Comparison of ENCODE assay signal across 19 cellular contexts in the genomic region with DNA sequence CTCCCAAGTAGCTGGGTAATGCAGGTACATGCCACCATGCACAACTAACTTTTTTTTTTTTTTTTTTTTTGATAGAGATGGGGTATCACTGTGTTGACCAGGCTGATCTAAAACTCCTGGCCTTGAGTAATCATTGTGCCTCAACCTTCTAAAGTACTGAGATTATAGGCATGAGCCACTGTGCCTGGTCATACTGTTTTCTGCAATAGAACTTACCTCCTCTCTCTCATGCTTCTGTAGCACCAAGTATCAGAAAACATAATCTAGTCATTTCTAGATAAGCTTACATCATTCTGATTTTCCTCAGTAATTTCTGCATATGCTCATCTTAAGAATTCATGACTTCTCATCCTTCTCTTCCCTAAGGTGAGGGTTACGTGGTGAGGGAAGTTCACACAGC.
DNase-seq lines count a peak whose midpoint lies in the region; ATAC-seq, FAIRE-seq and TF ChIP-seq lines count a peak whose summit lies in the region.
"Had no signal": no experiment of that assay in that cellular context is flagged by ENCODE, and none has a peak within 500 bp of the region (broad histone marks: within the 10 kb centered on the region; RNA-seq: fewer than 3 reads in every experiment).

No MANE protein-coding gene starts in this region.

- H3K9ac ChIP-seq in GM12878 (ENCODE audit: control insufficient read depth, insufficient read depth, low read length) = no peak overlapping the region
- H3K9ac ChIP-seq: GM23248 had no signal

- no peaks in the 10 kb centered on the region for H3K9me3 ChIP-seq in GM12878 (replicated peaks; ENCODE audit: control insufficient read depth, insufficient read depth, low read length)
- H3K9me3 ChIP-seq: A549, Caco-2, HAP-1 had no signal

- H4K20me1 ChIP-seq in GM12878 (ENCODE audit: control insufficient read depth, insufficient read depth) = no peaks in the 10 kb centered on the region

- DNase-seq in activated CD4-positive, alpha-beta T cell treated with anti-CD3 and anti-CD28 coated beads for 36 hours = no peak
- no peak for DNase-seq in activated CD4-positive, alpha-beta T cell treated with anti-CD3 and anti-CD28 coated beads for 4 hours
- no peak for DNase-seq in activated T-cell treated with anti-CD3 and anti-CD28 coated beads, Interleukin-2, amount 50 U/mL, for 24 hours
- no peak for DNase-seq in activated T-cell treated with anti-CD3 and anti-CD28 coated beads, Interleukin-2, amount 50 U/mL, for 48 hours
- DNase-seq in GM06990 (ENCODE audit: extremely low read depth, insufficient read length) (peak; percentile 24), GM12878 (ENCODE audit: low read depth, low spot score) (no peak)
- DNase-seq in activated effector memory CD4-positive, alpha-beta T cell treated with anti-CD3 and anti-CD28 coated beads, Interleukin-2, amount 50 U/mL, for 16 hours = no peak
- DNase-seq: AML-193; Caco-2; CD4-positive, alpha-beta T cell; GM23248 had no signal

- H3K27ac Mint-ChIP-seq in activated CD4-positive, alpha-beta T cell treated with anti-CD3 and anti-CD28 coated beads for 36 hours = no peak overlapping the region
- peak overlapping the region; percentile 46 for H3K27ac Mint-ChIP-seq in activated T-cell treated with anti-CD3 and anti-CD28 coated beads, Interleukin-2, amount 50 U/mL, for 24 hours
- H3K27ac Mint-ChIP-seq: CD4-positive, alpha-beta T cell had no signal

- H3K36me3 ChIP-seq in GM06990 (ENCODE audit: control insufficient read depth, insufficient read depth, low read length) (no peaks in the 10 kb centered on the region), GM12878 (ENCODE audit: control insufficient read depth in 2 of 2, insufficient read depth in 2 of 2, low read length in 1 of 2) (no peaks in the 10 kb centered on the region)
- H3K36me3 ChIP-seq: HAP-1 had no signal

- no peak for TF ChIP-seq RAD21 in GM12878 (IDR thresholded peaks at IDR 0.05; ENCODE audit: insufficient read depth, low read depth, low read length)

- H3K27me3 ChIP-seq in GM06990 (replicated peaks; ENCODE audit: control insufficient read depth, insufficient read depth, low read length) = no peaks in the 10 kb centered on the region
- H3K27me3 ChIP-seq in GM12878 (replicated peaks in 1 of 2; ENCODE audit: control insufficient read depth in 2 of 2, insufficient read depth in 2 of 2, low read length in 1 of 2) = no peaks in the 10 kb centered on the region

- CTCF ChIA-PET in activated CD4-positive, alpha-beta T cell treated with anti-CD3 and anti-CD28 coated beads for 36 hours (lab: Charles Lee) = no interaction called here
- CTCF ChIA-PET in GM12878 (lab: Yijun Ruan, JAX) = no interaction called here

- POLR2A ChIA-PET in activated CD4-positive, alpha-beta T cell treated with anti-CD3 and anti-CD28 coated beads for 36 hours (lab: Charles Lee) = no interaction called here
- POLR2A ChIA-PET in GM12878 (lab: Charles Lee) = no interaction called here

- ATAC-seq in activated CD4-positive, alpha-beta T cell treated with anti-CD3 and anti-CD28 coated beads for 36 hours = peak; percentile 80
- no peak for ATAC-seq in GM12878
- ATAC-seq: A549, HepG2 had no signal

- peaks cover 6% of the 10 kb centered on the region for H3K9me3 Mint-ChIP-seq in activated CD4-positive, alpha-beta T cell treated with anti-CD3 and anti-CD28 coated beads for 36 hours (ENCODE audit: low read depth)
- peaks cover under 1% of the 10 kb centered on the region for H3K9me3 Mint-ChIP-seq in activated T-cell treated with anti-CD3 and anti-CD28 coated beads, Interleukin-2, amount 50 U/mL, for 24 hours

- TF ChIP-seq EP300 in GM12878 (IDR thresholded peaks at IDR 0.05; ENCODE audit: borderline replicate concordance in 1 of 2, control insufficient read depth in 1 of 2, low read depth in 2 of 2, low read length in 2 of 2) = no peak

- H2AFZ ChIP-seq in GM12878 (ENCODE audit: control insufficient read depth, low read depth, low read length) = no peak overlapping the region
- H2AFZ ChIP-seq: GM23248 had no signal

- H3K4me1 ChIP-seq in GM12878 (ENCODE audit: control insufficient read depth, insufficient read depth, low read length) = no peaks in the 10 kb centered on the region
- H3K4me1 ChIP-seq: Caco-2, HAP-1 had no signal

- 82% methylated on average over 1 of the region's 1 CpG for WGBS in GM12878 (ENCODE audit: insufficient coverage, insufficient replicate concordance, low lambda C conversion rate, missing lambda C conversion rate)

- H3K27ac ChIP-seq in GM12878 (ENCODE audit: control insufficient read depth, insufficient read depth) = no peak overlapping the region
- H3K27ac ChIP-seq: 22Rv1, A549, C4-2B, GM23248 had no signal

- RAD21 ChIA-PET in GM12878 (lab: Charles Lee; ENCODE audit: unreplicated experiment) = no interaction called here

- H3K27me3 Mint-ChIP-seq in activated CD4-positive, alpha-beta T cell treated with anti-CD3 and anti-CD28 coated beads for 36 hours = no peaks in the 10 kb centered on the region
- H3K27me3 Mint-ChIP-seq in activated T-cell treated with anti-CD3 and anti-CD28 coated beads, Interleukin-2, amount 50 U/mL, for 24 hours = no peaks in the 10 kb centered on the region
- H3K27me3 Mint-ChIP-seq: CD4-positive, alpha-beta T cell had no signal

- in situ Hi-C loops in GM12878 (cut with MboI) = no loop called here

- no peak overlapping the region for H3K4me2 ChIP-seq in GM12878 (ENCODE audit: control insufficient read depth, insufficient read depth)
- H3K4me2 ChIP-seq: A549 had no signal

- no peak for TF ChIP-seq POLR2A in GM12878 (IDR thresholded peaks at IDR 0.05; ENCODE audit: low read depth, low read length)

- H3K4me1 Mint-ChIP-seq in activated CD4-positive, alpha-beta T cell treated with anti-CD3 and anti-CD28 coated beads for 36 hours = peaks cover 7% of the 10 kb centered on the region
- H3K4me1 Mint-ChIP-seq in activated T-cell treated with anti-CD3 and anti-CD28 coated beads, Interleukin-2, amount 50 U/mL, for 24 hours (ENCODE audit: low read depth) = peaks cover 6% of the 10 kb centered on the region

- H3K4me3 Mint-ChIP-seq in activated CD4-positive, alpha-beta T cell treated with anti-CD3 and anti-CD28 coated beads for 36 hours = no peak overlapping the region
- H3K4me3 Mint-ChIP-seq in activated T-cell treated with anti-CD3 and anti-CD28 coated beads, Interleukin-2, amount 50 U/mL, for 24 hours = no peak overlapping the region
- H3K4me3 Mint-ChIP-seq: CD4-positive, alpha-beta T cell had no signal

- FAIRE-seq in GM12878 (lab: Jason Lieb, UNC) = no peak
- FAIRE-seq: A549, D721Med, G401.6, GM19239, HepG2 had no signal

- no peaks in the 10 kb centered on the region for H3K79me2 ChIP-seq in GM12878 (ENCODE audit: control insufficient read depth, insufficient read depth, low read length)

- H3K4me3 ChIP-seq in GM06990 (replicated peaks; ENCODE audit: low read depth, low read length) (no peak overlapping the region), GM12878 (no peak overlapping the region)
- H3K4me3 ChIP-seq: A549, GM23248, HAP-1 had no signal

- TF ChIP-seq CTCF in GM06990 (IDR thresholded peaks at IDR 0.05; ENCODE audit: insufficient read depth, low read length, poor library complexity, severe bottlenecking) = no peak
- no peak for TF ChIP-seq CTCF in GM12878 (IDR thresholded peaks at IDR 0.05 in 2 of 3, conservative IDR thresholded peaks at IDR 0.05 in 1 of 3; ENCODE audit: control insufficient read depth in 2 of 3, extremely low read depth in 1 of 3, insufficient read depth in 1 of 3, low read depth in 3 of 3, low read length in 3 of 3)

- intact Hi-C loops in activated CD4-positive, alpha-beta T cell treated with anti-CD3 and anti-CD28 coated beads for 36 hours (cut with DNase I, micrococcal nuclease) = no loop called here
- intact Hi-C loops in GM12878 (cut with micrococcal nuclease; ENCODE audit: unreplicated experiment) = no loop called here

- peaks cover 2% of the 10 kb centered on the region for H3K36me3 Mint-ChIP-seq in activated CD4-positive, alpha-beta T cell treated with anti-CD3 and anti-CD28 coated beads for 36 hours (ENCODE audit: low read depth)
- no peaks in the 10 kb centered on the region for H3K36me3 Mint-ChIP-seq in activated T-cell treated with anti-CD3 and anti-CD28 coated beads, Interleukin-2, amount 50 U/mL, for 24 hours (ENCODE audit: low read depth)

- SMC1A ChIA-PET in GM12878 (lab: Charles Lee; ENCODE audit: uncharacterized antibody, unreplicated experiment) = interaction anchor here (0.6 to 0.8 kb wide), 2 partner anchors 9 to 31 kb away, joined by 3 read pairs; no protein-coding TSS in a partner anchor

- no TSS peak for BruUV-seq in GM12878 (replicated peaks; lab: Mats Ljungman, UMichigan)

TF ChIP-seq in GM12878, 131 proteins besides CTCF, POLR2A, EP300 and RAD21:
- TF ChIP-seq JUNB (IDR thresholded peaks at IDR 0.05) (peak; percentile 53), JUND (IDR thresholded peaks at IDR 0.05; ENCODE audit: low read depth, low read length) (no peak)
